ENCODE assay signal across 12 cellular contexts in genomic region chr9:8365029-8365428, GRCh38.
DNase-seq lines count a peak whose midpoint lies in the region; ATAC-seq and TF ChIP-seq lines count a peak whose summit lies in the region.
"Had no signal": no experiment of that assay in that cellular context is flagged by ENCODE, and none has a peak within 500 bp of the region (broad histone marks: within the 10 kb centered on the region; RNA-seq: fewer than 3 reads in every experiment).

No MANE protein-coding gene starts in this region.

- TF ChIP-seq CTCF in MCF 10A (IDR thresholded peaks at IDR 0.05; ENCODE audit: unreplicated experiment) (no peak), mammary epithelial cell (conservative IDR thresholded peaks at IDR 0.05 in 1 of 2, IDR thresholded peaks at IDR 0.05 in 1 of 2; ENCODE audit: extremely low read depth in 1 of 2, insufficient read depth in 1 of 2, low read depth in 1 of 2, low read length in 2 of 2) (no peak), foreskin fibroblast (IDR thresholded peaks at IDR 0.05; ENCODE audit: low read depth, low read length) (no peak)

- WGBS in mammary epithelial cell (ENCODE audit: low coverage, missing lambda C conversion rate), result 38% methylated on average over 1 of the region's 2 CpGs

- no peak overlapping the region for H3K4me2 ChIP-seq in mammary epithelial cell (ENCODE audit: insufficient read depth, low read depth, low read length)

- POLR2A ChIA-PET in MCF 10A (lab: Yijun Ruan, JAX), result no interaction called here

- H3K4me1 Mint-ChIP-seq in MCF 10A (ENCODE audit: insufficient read depth, unreplicated experiment), result no peaks in the 10 kb centered on the region

- peaks cover 16% of the 10 kb centered on the region for H3K9me3 ChIP-seq in mammary epithelial cell (replicated peaks; ENCODE audit: insufficient read depth, low read length)
- H3K9me3 ChIP-seq: BE2C had no signal

- dilution Hi-C loops in mammary epithelial cell (cut with HindIII; ENCODE audit: low sequenced_read_pairs), result no loop called here

- no peak overlapping the region for H3K27ac Mint-ChIP-seq in MCF 10A (ENCODE audit: low read depth, unreplicated experiment)

- no peaks in the 10 kb centered on the region for H3K9me3 Mint-ChIP-seq in MCF 10A (ENCODE audit: unreplicated experiment)

- no peaks in the 10 kb centered on the region for H4K20me1 ChIP-seq in mammary epithelial cell (ENCODE audit: insufficient read depth, low read length)

- no peak overlapping the region for H3K4me3 Mint-ChIP-seq in MCF 10A (ENCODE audit: unreplicated experiment)

- peak; percentile 38 for DNase-seq in MCF 10A (ENCODE audit: unreplicated experiment)
- DNase-seq in mammary epithelial cell, result no peak
- DNase-seq in NOMO-1 treated with DMSO at 0.1 percent for 48 hours (lab: John Stamatoyannopoulos, UW; ENCODE audit: unreplicated experiment), result peak; percentile 37
- DNase-seq in foreskin fibroblast, result peak; percentile 52 to 88
- no peak for DNase-seq in COLO668 (lab: John Stamatoyannopoulos, UW; ENCODE audit: unreplicated experiment)
- no peak for DNase-seq in activated CD4-positive, CD25-positive, alpha-beta regulatory T cell (lab: John Stamatoyannopoulos, UW)
- DNase-seq: BE2C, cerebellar nuclear complex, MM.1S had no signal

- intact Hi-C loops in MCF 10A (cut with micrococcal nuclease) (loop anchor here (5.0 kb wide), 1 partner anchor 532 kb away; no protein-coding TSS in a partner anchor), mammary epithelial cell (cut with micrococcal nuclease) (no loop called here)

- no peak overlapping the region for H3K27ac ChIP-seq in mammary epithelial cell (ENCODE audit: insufficient read depth, low read depth, low read length)
- H3K27ac ChIP-seq: RWPE1 had no signal

- H3K27me3 Mint-ChIP-seq in MCF 10A (ENCODE audit: insufficient read depth, unreplicated experiment), result no peaks in the 10 kb centered on the region

- no peaks in the 10 kb centered on the region for H3K27me3 ChIP-seq in mammary epithelial cell (ENCODE audit: insufficient read depth, low read length)
- H3K27me3 ChIP-seq: BE2C had no signal

- ATAC-seq in esophagus mucosa, result no peak
- no peak for ATAC-seq in GM19395 (IDR thresholded peaks at IDR 0.05; ENCODE audit: unreplicated experiment)

- BruUV-seq in MCF 10A (replicated peaks; lab: Mats Ljungman, UMichigan) (no TSS peak), mammary epithelial cell (replicated peaks; lab: Mats Ljungman, UMichigan) (no TSS peak)

- H3K4me1 ChIP-seq in mammary epithelial cell (ENCODE audit: insufficient read depth, low read length), result no peaks in the 10 kb centered on the region
- H3K4me1 ChIP-seq: BE2C had no signal

- H3K4me3 ChIP-seq in mammary epithelial cell (replicated peaks in 1 of 3; ENCODE audit: insufficient read depth in 1 of 3, low read depth in 2 of 3, low read length in 3 of 3), result no peak overlapping the region
- no peak overlapping the region for H3K4me3 ChIP-seq in foreskin fibroblast (ENCODE audit: low read depth in 1 of 2, low read length in 2 of 2)

- H3K36me3 ChIP-seq in mammary epithelial cell (ENCODE audit: insufficient read depth, low read length), result no peaks in the 10 kb centered on the region
- H3K36me3 ChIP-seq: BE2C had no signal

- H3K9ac ChIP-seq in mammary epithelial cell (ENCODE audit: insufficient read depth, low read length), result no peak overlapping the region

- no peaks in the 10 kb centered on the region for H3K79me2 ChIP-seq in mammary epithelial cell (ENCODE audit: insufficient read depth, low read length)

- in situ Hi-C loops in mammary epithelial cell (cut with MboI; ENCODE audit: low sequenced_read_pairs in 2 of 2), result no loop called here

- H2AFZ ChIP-seq in mammary epithelial cell (ENCODE audit: low read depth, low read length), result no peak overlapping the region

- CTCF ChIA-PET in MCF 10A (lab: Yijun Ruan, JAX), result interaction anchor here (0.6 kb wide), 1 partner anchor 1089 kb away, joined by 3 read pairs; no protein-coding TSS in a partner anchor
- CTCF ChIA-PET in mammary epithelial cell (lab: Charles Lee; ENCODE audit: low non-redundant PET), result no interaction called here

- no peaks in the 10 kb centered on the region for H3K36me3 Mint-ChIP-seq in MCF 10A (ENCODE audit: insufficient read depth, unreplicated experiment)

Comparison
In these comparisons a context has a peak if more than half of its experiments do, and no peak if none do; other contexts are left out.
1. DNase-seq: peak in MCF 10A (single experiment), NOMO-1 treated with DMSO at 0.1 percent for 48 hours (single experiment) and foreskin fibroblast (2 of 2); none in mammary epithelial cell (single experiment), COLO668 (single experiment) and activated CD4-positive, CD25-positive, alpha-beta regulatory T cell (0 of 4).